In genomic region chr2:226625951-226626350, GRCh38 we compare ENCODE assay signal across 28 cellular contexts.
"Had no signal": no experiment of that assay in that cellular context is flagged by ENCODE, and none has a peak within 500 bp of the region (broad histone marks: within the 10 kb centered on the region; RNA-seq: fewer than 3 reads in every experiment).

No MANE protein-coding gene starts in this region.

- H3K36me3 ChIP-seq: ovary, right lobe of liver, sigmoid colon, stomach, thoracic aorta, tibial artery, transverse colon, vagina had no signal

- H3K36me3 Mint-ChIP-seq: natural killer cell; stimulated activated effector memory CD8-positive, alpha-beta T cell treated with anti-CD3 and anti-CD28 coated beads, Interleukin-12 subunit alpha, Interleukin-12 subunit beta, amount 100 ng/mL, for 72 hours; stimulated activated naive B cell treated with anti-CD40 and anti-IgM and Interleukin-4, amounts not matched to agents 10 μg/mL and 1 μg/mL and 100 μg/mL, for 72 hours; type B pancreatic cell had no signal

- H3K27ac Mint-ChIP-seq: naive thymus-derived CD4-positive, alpha-beta T cell; natural killer cell; nephron progenitor cell; progenitor cell of endocrine pancreas; stimulated activated effector memory CD8-positive, alpha-beta T cell treated with anti-CD3 and anti-CD28 coated beads, Interleukin-12 subunit alpha, Interleukin-12 subunit beta, amount 100 ng/mL, for 72 hours; stimulated activated naive B cell treated with anti-CD40 and anti-IgM and Interleukin-4, amounts not matched to agents 10 μg/mL and 1 μg/mL and 100 μg/mL, for 72 hours; stimulated activated naive CD8-positive, alpha-beta T cell treated with anti-CD3 and anti-CD28 coated beads, Interleukin-15, Interleukin-2, amounts not matched to agents 100 ng/mL and 50 ng/mL, for 24 hours; type B pancreatic cell had no signal

- H3K27me3 ChIP-seq: ovary, right lobe of liver, sigmoid colon, stomach, tibial artery, transverse colon, vagina had no signal

- H3K27ac ChIP-seq: ovary, parathyroid adenoma, psoas muscle, right lobe of liver, stomach, thoracic aorta, tibial artery, transverse colon, vagina had no signal

- H3K4me3 Mint-ChIP-seq: naive thymus-derived CD4-positive, alpha-beta T cell; natural killer cell; nephron progenitor cell; neural crest cell; stimulated activated effector memory CD8-positive, alpha-beta T cell treated with anti-CD3 and anti-CD28 coated beads, Interleukin-12 subunit alpha, Interleukin-12 subunit beta, amount 100 ng/mL, for 72 hours; stimulated activated naive B cell treated with anti-CD40 and anti-IgM and Interleukin-4, amounts not matched to agents 10 μg/mL and 1 μg/mL and 100 μg/mL, for 72 hours; stimulated activated naive CD8-positive, alpha-beta T cell treated with anti-CD3 and anti-CD28 coated beads, Interleukin-15, Interleukin-2, amounts not matched to agents 100 ng/mL and 50 ng/mL, for 24 hours; type B pancreatic cell had no signal

- H3K4me1 ChIP-seq: parathyroid adenoma, stomach had no signal

- H3K4me1 Mint-ChIP-seq: naive thymus-derived CD4-positive, alpha-beta T cell; natural killer cell; neural crest cell; stimulated activated effector memory CD8-positive, alpha-beta T cell treated with anti-CD3 and anti-CD28 coated beads, Interleukin-12 subunit alpha, Interleukin-12 subunit beta, amount 100 ng/mL, for 72 hours; stimulated activated naive B cell treated with anti-CD40 and anti-IgM and Interleukin-4, amounts not matched to agents 10 μg/mL and 1 μg/mL and 100 μg/mL, for 72 hours had no signal

- H3K9me3 Mint-ChIP-seq: nephron progenitor cell; stimulated activated effector memory CD8-positive, alpha-beta T cell treated with anti-CD3 and anti-CD28 coated beads, Interleukin-12 subunit alpha, Interleukin-12 subunit beta, amount 100 ng/mL, for 72 hours; stimulated activated naive CD8-positive, alpha-beta T cell treated with anti-CD3 and anti-CD28 coated beads, Interleukin-15, Interleukin-2, amounts not matched to agents 100 ng/mL and 50 ng/mL, for 24 hours had no signal

- DNase-seq: naive thymus-derived CD4-positive, alpha-beta T cell; natural killer cell; nephron progenitor cell; occipital lobe; ovary; posterior cingulate gyrus; psoas muscle; right cardiac atrium; right lobe of liver; sigmoid colon; small intestine; stimulated activated CD4-positive, alpha-beta T cell treated with anti-CD3 and anti-CD28 coated beads, Interleukin-15, amount 100 ng/mL, for 24 hours; stimulated activated CD4-positive, alpha-beta T cell treated with anti-CD3 and anti-CD28 coated beads, Interleukin-2, amount 100 ng/mL, for 24 hours; stimulated activated CD4-positive, alpha-beta T cell treated with anti-CD3 and anti-CD28 coated beads, Interleukin-2, amount 100 ng/mL, for 48 hours; stimulated activated CD4-positive, alpha-beta T cell treated with anti-CD3 and anti-CD28 coated beads, Interleukin-4, amount 100 ng/mL, for 24 hours; stimulated activated naive B cell treated with anti-CD40 and anti-IgM and Interleukin-4, amounts not matched to agents 10 μg/mL and 1 μg/mL and 100 μg/mL, for 72 hours; stimulated activated naive CD4-positive, alpha-beta T cell treated with Interleukin-2 at 50 U/mL for 16 hours; stomach; tibial artery; transverse colon had no signal

- H3K4me3 ChIP-seq: ovary, psoas muscle, right lobe of liver, sigmoid colon, stomach, thoracic aorta, tibial artery, transverse colon, vagina had no signal

- H3K27me3 Mint-ChIP-seq: progenitor cell of endocrine pancreas had no signal

- ATAC-seq: naive thymus-derived CD4-positive, alpha-beta T cell; natural killer cell; psoas muscle; right cardiac atrium; right lobe of liver; stimulated activated effector memory CD8-positive, alpha-beta T cell treated with anti-CD3 and anti-CD28 coated beads, Interleukin-12 subunit alpha, Interleukin-12 subunit beta, amount 100 ng/mL, for 72 hours; stimulated activated naive B cell treated with anti-CD40 and anti-IgM and Interleukin-4, amounts not matched to agents 10 μg/mL and 1 μg/mL and 100 μg/mL, for 72 hours had no signal

- H3K9me3 ChIP-seq: ovary, psoas muscle, right lobe of liver, sigmoid colon, stomach, thoracic aorta, tibial artery, transverse colon, vagina had no signal
